ENCODE assay signal across 8 cellular contexts in the genomic region with DNA sequence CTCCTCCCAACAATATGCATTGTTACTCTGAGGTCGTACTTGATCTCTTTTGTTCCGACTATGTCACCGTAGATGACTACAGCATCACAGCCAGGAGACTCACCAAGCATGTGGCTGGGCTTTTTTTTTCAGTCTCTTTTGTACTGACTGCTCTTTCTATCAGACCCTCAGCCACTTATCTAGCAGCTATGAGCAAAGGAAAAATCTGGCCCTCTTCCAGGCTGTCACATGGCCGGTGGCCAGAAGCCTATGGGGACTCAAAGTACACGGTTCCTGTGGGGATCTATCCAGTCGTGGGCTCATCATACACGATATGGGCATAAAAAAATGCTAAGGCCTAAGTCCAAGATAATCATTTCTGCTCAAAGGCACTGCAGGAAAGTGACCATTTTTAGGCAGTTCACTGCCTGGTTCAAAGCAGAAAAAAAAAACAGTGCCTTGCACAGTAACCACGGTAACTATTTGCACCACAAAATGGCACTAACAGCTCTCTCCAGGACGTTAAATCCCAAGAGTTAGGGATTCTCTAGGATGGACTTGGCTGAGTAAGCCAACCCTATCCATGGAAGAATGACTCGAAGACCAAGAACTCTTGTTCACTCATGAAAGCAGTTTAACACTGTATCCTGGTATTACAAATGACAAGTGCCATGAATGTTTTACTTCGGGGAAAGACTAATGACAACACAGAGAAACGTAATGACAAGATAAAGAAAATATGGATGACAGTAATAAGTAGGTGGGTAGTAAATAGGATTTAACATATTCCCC. TPM values are rescaled to one million over a fixed set of nuclear protein-coding genes. Genes with fewer than 3 reads are reported as not detected.
DNase-seq lines count a peak whose midpoint lies in the region; ATAC-seq, FAIRE-seq and TF ChIP-seq lines count a peak whose summit lies in the region.

No MANE protein-coding gene starts in this region.

- no peak for TF ChIP-seq POLR2A in H1 (IDR thresholded peaks at IDR 0.05; ENCODE audit: control extremely low read depth in 1 of 2, low read depth in 2 of 2, low read length in 2 of 2)
- no peak for TF ChIP-seq POLR2A in gastroesophageal sphincter (IDR thresholded peaks at IDR 0.05)

- no peak overlapping the region for H2BK20ac ChIP-seq in H1 (ENCODE audit: low read length)

- H4K8ac ChIP-seq in H1 (ENCODE audit: extremely low read depth, insufficient read depth, low read length) = no peak overlapping the region

- H4K5ac ChIP-seq in H1 (ENCODE audit: insufficient read length, low read depth, low read length) = no peak overlapping the region

- H3K4me1 Mint-ChIP-seq in activated CD8-positive, alpha-beta memory T cell treated with anti-CD3 and anti-CD28 coated beads, Interleukin-2, amount 10 ng/mL, durations not matched to agents 7 days and 5 days = peaks cover 7% of the 10 kb centered on the region

- H2BK12ac ChIP-seq in H1 (ENCODE audit: low read depth, low read length) = no peak overlapping the region

- no peak overlapping the region for H2BK5ac ChIP-seq in H1 (ENCODE audit: low read depth, low read length)

- no peaks in the 10 kb centered on the region for H4K20me1 ChIP-seq in GM23248 (ENCODE audit: insufficient read depth)
- no peaks in the 10 kb centered on the region for H4K20me1 ChIP-seq in H1 (replicated peaks in 1 of 2; ENCODE audit: control insufficient read depth in 1 of 2, insufficient read depth in 2 of 2, low read length in 2 of 2)
- H4K20me1 ChIP-seq in neural cell (ENCODE audit: insufficient read depth) = no peaks in the 10 kb centered on the region

- no peak overlapping the region for H2BK120ac ChIP-seq in H1 (replicated peaks; ENCODE audit: low read depth, low read length)

- no peak for TF ChIP-seq CTCF in H1 (IDR thresholded peaks at IDR 0.05; ENCODE audit: control extremely low read depth in 1 of 3, insufficient read depth in 1 of 3, low read depth in 1 of 3, low read length in 3 of 3)
- no peak for TF ChIP-seq CTCF in neural cell (IDR thresholded peaks at IDR 0.05; ENCODE audit: poor library complexity, severe bottlenecking)
- no peak for TF ChIP-seq CTCF in gastroesophageal sphincter (IDR thresholded peaks at IDR 0.05)

- H3K23ac ChIP-seq in H1 (ENCODE audit: insufficient read length) = no peak overlapping the region

- H2BK15ac ChIP-seq in H1 (ENCODE audit: low read length) = no peak overlapping the region

- TF ChIP-seq RAD21 in H1 (IDR thresholded peaks at IDR 0.05 in 1 of 2, conservative IDR thresholded peaks at IDR 0.05 in 1 of 2; ENCODE audit: low read depth in 2 of 2, low read length in 2 of 2) = no peak
- no peak for TF ChIP-seq RAD21 in neural cell (conservative IDR thresholded peaks at IDR 0.05)

- H3K4me1 ChIP-seq in GM23248 (ENCODE audit: insufficient read depth) (no peaks in the 10 kb centered on the region), H1 (replicated peaks in 1 of 4; ENCODE audit: control insufficient read depth in 3 of 4, insufficient read depth in 4 of 4, low read length in 3 of 4) (peaks cover 0 to 5% (median 3%) of the 10 kb centered on the region in 4 experiments; a peak in 4 of 7 replicates), gastroesophageal sphincter (peaks cover 0 to 7% (median 0%) of the 10 kb centered on the region in 3 donors)

- H3K18ac ChIP-seq in H1 (ENCODE audit: extremely low read depth, low read length) = no peak overlapping the region

- DNase-seq in GM23248 (peak; percentile 20), NCI-H524 (lab: John Stamatoyannopoulos, UW) (peak; percentile 68 to 86), H1 (ENCODE audit: low read depth in 1 of 2, low spot score in 2 of 2) (no peak), AML-193 (lab: John Stamatoyannopoulos, UW) (no peak)
- DNase-seq in activated naive CD4-positive, alpha-beta T cell treated with anti-CD3 and anti-CD28 coated beads, Interleukin-2, amount 50 U/mL, for 16 hours = no peak
- DNase-seq in activated CD8-positive, alpha-beta memory T cell treated with anti-CD3 and anti-CD28 coated beads, Interleukin-2, amount 10 ng/mL, durations not matched to agents 7 days and 5 days = no peak

- peak; percentile 82 for FAIRE-seq in H1 (lab: Jason Lieb, UNC)

- H3K4me3 ChIP-seq in GM23248 (no peak overlapping the region), H1 (ENCODE audit: extremely low read depth in 1 of 4, insufficient read depth in 2 of 4, low read depth in 3 of 4, low read length in 4 of 4) (no peak overlapping the region), neural cell (ENCODE audit: low read length) (no peak overlapping the region), gastroesophageal sphincter (no peak overlapping the region)

- H3K23me2 ChIP-seq in H1 (ENCODE audit: low read depth, low read length) = no peaks in the 10 kb centered on the region

- H3F3A ChIP-seq in GM23248 (ENCODE audit: insufficient read depth) (no peaks in the 10 kb centered on the region), neural cell (ENCODE audit: insufficient read depth, low read length, poor library complexity, severe bottlenecking) (no peaks in the 10 kb centered on the region)

- no peaks in the 10 kb centered on the region for H3K9me3 ChIP-seq in GM23248 (ENCODE audit: low read depth)
- H3K9me3 ChIP-seq in H1 (ENCODE audit: insufficient read depth in 2 of 2, low read depth in 1 of 2, low read length in 1 of 2) = no peaks in the 10 kb centered on the region
- no peaks in the 10 kb centered on the region for H3K9me3 ChIP-seq in neural cell (ENCODE audit: low read length)
- no peaks in the 10 kb centered on the region for H3K9me3 ChIP-seq in gastroesophageal sphincter

- no peak overlapping the region for H3K4me3 Mint-ChIP-seq in activated CD8-positive, alpha-beta memory T cell treated with anti-CD3 and anti-CD28 coated beads, Interleukin-2, amount 10 ng/mL, durations not matched to agents 7 days and 5 days

- H4K91ac ChIP-seq in H1 (replicated peaks; ENCODE audit: insufficient read length, low read length) = no peak overlapping the region

- CTCF ChIA-PET in H1 (lab: Charles Lee; ENCODE audit: partially characterized antibody) = interaction anchor here (1.0 to 1.9 kb wide), 4 partner anchors 21 to 133 kb away, joined by 3 to 4 read pairs (median 4); no protein-coding TSS in a partner anchor
- CTCF ChIA-PET in activated CD8-positive, alpha-beta memory T cell treated with anti-CD3 and anti-CD28 coated beads, Interleukin-2, amount 10 ng/mL, durations not matched to agents 7 days and 5 days (lab: Charles Lee) = interaction anchor here (0.9 kb wide), 1 partner anchor 33 kb away, joined by 3 read pairs; no protein-coding TSS in a partner anchor

- H3K36me3 Mint-ChIP-seq in activated CD8-positive, alpha-beta memory T cell treated with anti-CD3 and anti-CD28 coated beads, Interleukin-2, amount 10 ng/mL, durations not matched to agents 7 days and 5 days = peaks cover 33% of the 10 kb centered on the region

- H3K27ac ChIP-seq in GM23248 = no peak overlapping the region
- H3K27ac ChIP-seq in H1 (ENCODE audit: low read depth, low read length) = no peak overlapping the region
- no peak overlapping the region for H3K27ac ChIP-seq in neural cell (ENCODE audit: low read length)
- H3K27ac ChIP-seq in gastroesophageal sphincter = no peak overlapping the region

- H3K14ac ChIP-seq in H1 (ENCODE audit: insufficient read length) = no peak overlapping the region

- H3K27me3 Mint-ChIP-seq in activated CD8-positive, alpha-beta memory T cell treated with anti-CD3 and anti-CD28 coated beads, Interleukin-2, amount 10 ng/mL, durations not matched to agents 7 days and 5 days = no peaks in the 10 kb centered on the region

- no peak overlapping the region for H3K56ac ChIP-seq in H1 (replicated peaks; ENCODE audit: insufficient read length, low read depth, low read length)

- H3K27ac Mint-ChIP-seq in activated CD8-positive, alpha-beta memory T cell treated with anti-CD3 and anti-CD28 coated beads, Interleukin-2, amount 10 ng/mL, durations not matched to agents 7 days and 5 days = no peak overlapping the region

- H3K4ac ChIP-seq in H1 (replicated peaks; ENCODE audit: insufficient read length, low read depth, low read length) = no peak overlapping the region

- TF ChIP-seq EP300 in H1 (IDR thresholded peaks at IDR 0.05; ENCODE audit: borderline replicate concordance in 1 of 2, low read depth in 2 of 2, low read length in 2 of 2) (no peak), neural cell (conservative IDR thresholded peaks at IDR 0.05; ENCODE audit: poor library complexity, severe bottlenecking) (peak; percentile 62), gastroesophageal sphincter (IDR thresholded peaks at IDR 0.05) (no peak)

- H3K4me2 ChIP-seq in GM23248 (ENCODE audit: unreplicated experiment) = no peak overlapping the region
- no peak overlapping the region; a peak in 1 of 4 replicates for H3K4me2 ChIP-seq in H1 (ENCODE audit: insufficient read depth in 1 of 2, low read depth in 2 of 2, low read length in 2 of 2)
- no peak overlapping the region for H3K4me2 ChIP-seq in neural cell (ENCODE audit: low read length)

- POLR2A ChIA-PET in H1 (lab: Charles Lee; ENCODE audit: partially characterized antibody) = interaction anchor here (0.9 kb wide), 1 partner anchor 14 kb away, joined by 3 read pairs; no protein-coding TSS in a partner anchor

- no peak overlapping the region for H3K9ac ChIP-seq in GM23248
- no peak overlapping the region for H3K9ac ChIP-seq in H1 (replicated peaks in 1 of 4; ENCODE audit: extremely low read depth in 1 of 4, low read depth in 3 of 4, low read length in 3 of 4)
- H3K9ac ChIP-seq in neural cell (ENCODE audit: low read length) = no peak overlapping the region

- ATAC-seq in gastroesophageal sphincter = no peak
- no peak for ATAC-seq in activated CD8-positive, alpha-beta memory T cell treated with anti-CD3 and anti-CD28 coated beads, Interleukin-2, amount 10 ng/mL, durations not matched to agents 7 days and 5 days

- H3K79me1 ChIP-seq in H1 (ENCODE audit: low read depth, low read length) = no peaks in the 10 kb centered on the region

- no peaks in the 10 kb centered on the region for H3K9me3 Mint-ChIP-seq in activated CD8-positive, alpha-beta memory T cell treated with anti-CD3 and anti-CD28 coated beads, Interleukin-2, amount 10 ng/mL, durations not matched to agents 7 days and 5 days (ENCODE audit: low read depth)

- no peak overlapping the region for H2AFZ ChIP-seq in GM23248
- no peak overlapping the region for H2AFZ ChIP-seq in H1 (ENCODE audit: low read length)
- no peak overlapping the region for H2AFZ ChIP-seq in neural cell (ENCODE audit: low read depth, low read length)

- H3K36me3 ChIP-seq in GM23248 (ENCODE audit: low read depth) (no peaks in the 10 kb centered on the region; the same call in 1 of the 2 replicates), H1 (ENCODE audit: control insufficient read depth in 2 of 4, insufficient read depth in 4 of 4, low read length in 3 of 4) (no peaks in the 10 kb centered on the region; a peak in 1 of 8 replicates), neural cell (ENCODE audit: insufficient read depth, low read length) (no peaks in the 10 kb centered on the region), gastroesophageal sphincter (peaks cover 0 to 3% of the 10 kb centered on the region in 2 donors)

- WGBS in GM23248 (ENCODE audit: low coverage in 1 of 2, low lambda C conversion rate in 2 of 2, missing lambda C conversion rate in 2 of 2), 2 experiments = 69 to 71% methylated on average over 12 of the region's 12 CpGs
- 77% methylated on average over 12 of the region's 12 CpGs; no CpG with 5 or more reads in 1 of the 2 experiments for WGBS in H1 (ENCODE audit: extremely low coverage in 1 of 2, insufficient coverage in 1 of 2, insufficient read length in 1 of 2, insufficient replicate concordance in 2 of 2, low coverage in 1 of 2, low lambda C conversion rate in 2 of 2, missing lambda C conversion rate in 1 of 2), 2 experiments
- 44 to 49% methylated on average over 8 of the region's 12 CpGs for WGBS in gastroesophageal sphincter (ENCODE audit: low coverage in 1 of 2), 2 donors

- H3K79me2 ChIP-seq in GM23248 (ENCODE audit: insufficient read depth) (no peaks in the 10 kb centered on the region), H1 (ENCODE audit: control insufficient read depth in 1 of 2, insufficient read depth in 2 of 2, low read length in 2 of 2) (no peaks in the 10 kb centered on the region), neural cell (replicated peaks; ENCODE audit: insufficient read depth, low read length) (no peaks in the 10 kb centered on the region)

- H3K27me3 ChIP-seq in GM23248 (replicated peaks; ENCODE audit: insufficient read depth) (no peaks in the 10 kb centered on the region), H1 (replicated peaks in 1 of 4; ENCODE audit: control insufficient read depth in 3 of 4, extremely low read depth in 1 of 4, insufficient read depth in 3 of 4, low read length in 3 of 4) (no peaks in the 10 kb centered on the region), neural cell (ENCODE audit: insufficient read depth, low read depth, low read length) (no peaks in the 10 kb centered on the region), gastroesophageal sphincter (no peaks in the 10 kb centered on the region)

- no peaks in the 10 kb centered on the region for H3K9me2 ChIP-seq in GM23248 (ENCODE audit: insufficient read depth)
- H3K9me2 ChIP-seq in neural cell (ENCODE audit: insufficient read depth, low read length) = no peaks in the 10 kb centered on the region

- no peak overlapping the region for H2AK5ac ChIP-seq in H1 (ENCODE audit: low read depth, low read length)

- in situ Hi-C loops in GM23248 (cut with MboI) = no loop called here

RNA-seq across cellular contexts. Expression of a gene that starts 50.3 kb away (rescaled TPM):
- total RNA-seq in GM23248 (2014; rRNA removed; shearing (Covaris generic)) = 23.3 and 23.6 TPM in 2 replicates
- 20.4 and 24.0 TPM in 2 replicates for polyA plus RNA-seq in GM23248 (2016; fragmentation: Nextera tagmentation; extraction: Ambion mirVana)
- 33.7 and 34.4 TPM in 2 replicates for total RNA-seq in H1 (2021; fragmentation: NEBNext Ultra II Directional; extraction: Animal tissue kit (Norgen Biotek cat#: 25700))
- 7.5 and 10.7 TPM in 2 replicates for polyA plus RNA-seq in H1 (2011; rRNA removed)
- polyA plus RNA-seq in H1 (2011; cell fraction: cytosol; rRNA removed) = 11.5 TPM
- polyA plus RNA-seq in H1 (2011; cell fraction: nucleus; rRNA removed) = 16.6 TPM
- 14.1 to 27.9 TPM (median 17.1 TPM) in 4 replicates for polyA plus RNA-seq in H1 (2012, experiment 1 of 2)
- polyA plus RNA-seq in H1 (2012, experiment 2 of 2) = 2.0 TPM
- 14.7 TPM for polyA plus RNA-seq in H1 (2013, experiment 1 of 2)
- polyA plus RNA-seq in H1 (2013, experiment 2 of 2) = 14.9 TPM
- polyA minus RNA-seq in H1 (2011; rRNA and poly(A)+ RNA removed) = 11.1 and 13.8 TPM in 2 replicates
- polyA minus RNA-seq in H1 (2011; cell fraction: cytosol; rRNA and poly(A)+ RNA removed) = 17.9 TPM
- polyA minus RNA-seq in H1 (2011; cell fraction: nucleus; rRNA and poly(A)+ RNA removed) = 51.4 TPM
- polyA plus RNA-seq in neural cell = 7.4 and 14.3 TPM in 2 replicates
- 11.4 and 18.4 TPM in 2 replicates for polyA minus RNA-seq in neural cell
- 10 to 100 TPM in 2 of 4 donors, 1 to 10 TPM in 2; 7.0 to 17.1 (median 11.2) TPM for total RNA-seq in gastroesophageal sphincter
- 10 to 100 TPM; 27.4 to 30.7 TPM for total RNA-seq in activated CD8-positive, alpha-beta memory T cell treated with anti-CD3 and anti-CD28 coated beads, Interleukin-2, amount 10 ng/mL, durations not matched to agents 7 days and 5 days

Comparison
In these comparisons a context has a peak if more than half of its experiments do, and no peak if none do; other contexts are left out.
1. DNase-seq: peak in GM23248 (single experiment) and NCI-H524 (2 of 2); none in H1 (0 of 2), activated naive CD4-positive, alpha-beta T cell treated with anti-CD3 and anti-CD28 coated beads, Interleukin-2, amount 50 U/mL, for 16 hours (single experiment), AML-193 (0 of 2) and activated CD8-positive, alpha-beta memory T cell treated with anti-CD3 and anti-CD28 coated beads, Interleukin-2, amount 10 ng/mL, durations not matched to agents 7 days and 5 days (single experiment).